Comparison of ENCODE assay signal across 10 cellular contexts in genomic region chr10:87867453-87867852, GRCh38. TPM values are rescaled to one million over a fixed set of nuclear protein-coding genes. Genes with fewer than 3 reads are reported as not detected.
DNase-seq lines count a peak whose midpoint lies in the region; ATAC-seq and TF ChIP-seq lines count a peak whose summit lies in the region.
"Had no signal": no experiment of that assay in that cellular context is flagged by ENCODE, and none has a peak within 500 bp of the region (broad histone marks: within the 10 kb centered on the region; RNA-seq: fewer than 3 reads in every experiment).

No MANE protein-coding gene starts in this region.

- CTCF ChIA-PET in activated CD8-positive, alpha-beta memory T cell treated with anti-CD3 and anti-CD28 coated beads, Interleukin-2, amount 10 ng/mL, durations not matched to agents 7 days and 5 days (lab: Charles Lee), result no interaction called here

- H3K9me3 Mint-ChIP-seq in activated CD8-positive, alpha-beta memory T cell treated with anti-CD3 and anti-CD28 coated beads, Interleukin-2, amount 10 ng/mL, durations not matched to agents 7 days and 5 days (ENCODE audit: low read depth), result no peaks in the 10 kb centered on the region

- DNase-seq in activated CD8-positive, alpha-beta memory T cell treated with anti-CD3 and anti-CD28 coated beads, Interleukin-2, amount 10 ng/mL, durations not matched to agents 7 days and 5 days, result no peak
- no peak for DNase-seq in activated CD8-positive, alpha-beta memory T cell treated with anti-CD3 and anti-CD28 coated beads, Interleukin-2, amount 50 U/mL, for 4 hours
- no peak for DNase-seq in adipocyte (ENCODE audit: low read depth)
- no peak for DNase-seq in left lung
- no peak for DNase-seq in thoracic aorta (ENCODE audit: low spot score)
- DNase-seq in NCI-H2029 treated with DMSO at 0.1 percent for 48 hours (lab: John Stamatoyannopoulos, UW), result no peak
- DNase-seq in activated CD4-positive, alpha-beta T cell treated with anti-CD3 and anti-CD28 coated beads, Interleukin-2, amount 50 U/mL, for 4 hours, result no peak
- DNase-seq: kidney glomerular epithelial cell had no signal

- peak overlapping the region; percentile 98 for H3K4me3 ChIP-seq in adipocyte (ENCODE audit: low read length)
- H3K4me3 ChIP-seq in left lung, result peak overlapping the region; percentile 76 to 81
- H3K4me3 ChIP-seq in thoracic aorta, result peak overlapping the region; percentile 94

- no peaks in the 10 kb centered on the region for H3K9me3 ChIP-seq in adipocyte (ENCODE audit: control insufficient read depth, low read length)
- H3K9me3 ChIP-seq in left lung, result no peaks in the 10 kb centered on the region
- H3K9me3 ChIP-seq in thoracic aorta, result no peaks in the 10 kb centered on the region

- H3K4me1 ChIP-seq in adipocyte (ENCODE audit: control insufficient read depth, insufficient read depth, low read length), result peaks cover 27% of the 10 kb centered on the region
- H3K4me1 ChIP-seq in left lung, result peaks cover 10 to 44% of the 10 kb centered on the region in 2 donors
- H3K4me1 ChIP-seq in thoracic aorta (ENCODE audit: control insufficient read depth in 1 of 2, low read depth in 2 of 2), result peaks cover 18 to 35% of the 10 kb centered on the region in 2 donors

- H3K27ac Mint-ChIP-seq in activated CD8-positive, alpha-beta memory T cell treated with anti-CD3 and anti-CD28 coated beads, Interleukin-2, amount 10 ng/mL, durations not matched to agents 7 days and 5 days, result no peak overlapping the region

- intact Hi-C loops in left lung (cut with DNase I), result loop anchor here in 1 of 2 donors (10.0 kb wide), 1 partner anchor 687 kb away; no protein-coding TSS in a partner anchor

- peak overlapping the region; percentile 95 for H3K9ac ChIP-seq in adipocyte (ENCODE audit: low read length)

- peak overlapping the region; percentile 97 to 99 for H3K27ac ChIP-seq in left lung
- H3K27ac ChIP-seq in thoracic aorta, result peak overlapping the region in 1 of 2 donors; percentile 99
- H3K27ac ChIP-seq: C4-2B had no signal

- peaks cover 36% of the 10 kb centered on the region for H3K4me1 Mint-ChIP-seq in activated CD8-positive, alpha-beta memory T cell treated with anti-CD3 and anti-CD28 coated beads, Interleukin-2, amount 10 ng/mL, durations not matched to agents 7 days and 5 days

- peak overlapping the region; percentile 92 for H3K4me3 Mint-ChIP-seq in activated CD8-positive, alpha-beta memory T cell treated with anti-CD3 and anti-CD28 coated beads, Interleukin-2, amount 10 ng/mL, durations not matched to agents 7 days and 5 days

- H3K36me3 ChIP-seq in adipocyte (ENCODE audit: control insufficient read depth, insufficient read depth, low read length, severe bottlenecking) (peaks cover 4% of the 10 kb centered on the region), left lung (no peaks in the 10 kb centered on the region), thoracic aorta (no peaks in the 10 kb centered on the region)

- no peak for TF ChIP-seq CTCF in left lung (IDR thresholded peaks at IDR 0.05)
- no peak for TF ChIP-seq CTCF in thoracic aorta (IDR thresholded peaks at IDR 0.05)

- no peaks in the 10 kb centered on the region for H3K27me3 Mint-ChIP-seq in activated CD8-positive, alpha-beta memory T cell treated with anti-CD3 and anti-CD28 coated beads, Interleukin-2, amount 10 ng/mL, durations not matched to agents 7 days and 5 days

- peaks cover 49% of the 10 kb centered on the region for H3K36me3 Mint-ChIP-seq in activated CD8-positive, alpha-beta memory T cell treated with anti-CD3 and anti-CD28 coated beads, Interleukin-2, amount 10 ng/mL, durations not matched to agents 7 days and 5 days

- H3K27me3 ChIP-seq in adipocyte (replicated peaks; ENCODE audit: control insufficient read depth, insufficient read depth, low read length) (no peaks in the 10 kb centered on the region), left lung (no peaks in the 10 kb centered on the region), thoracic aorta (replicated peaks; ENCODE audit: insufficient read depth) (no peaks in the 10 kb centered on the region)

- no peak for ATAC-seq in activated CD8-positive, alpha-beta memory T cell treated with anti-CD3 and anti-CD28 coated beads, Interleukin-2, amount 10 ng/mL, durations not matched to agents 7 days and 5 days
- ATAC-seq in left lung, result no peak
- ATAC-seq in thoracic aorta (ENCODE audit: insufficient number of reproducible peaks, low FRiP score, low read depth), result no peak
- no peak for ATAC-seq in GM19463 (IDR thresholded peaks at IDR 0.05; ENCODE audit: unreplicated experiment)

RNA-seq across cellular contexts. Expression of gene PTEN, which starts 4.0 kb away (rescaled TPM):
- 10 to 100 TPM; 73.7 to 90.4 TPM for total RNA-seq in activated CD8-positive, alpha-beta memory T cell treated with anti-CD3 and anti-CD28 coated beads, Interleukin-2, amount 10 ng/mL, durations not matched to agents 7 days and 5 days
- total RNA-seq in left lung (100 to 1,000 TPM in 1 of 2 donors, 10 to 100 TPM in 1; 97.1 to 118 TPM), thoracic aorta (100 to 1,000 TPM; 146 to 168 TPM)

RNA-seq across cellular contexts. Expression of gene KLLN, which starts 4.1 kb away (rescaled TPM):
- under 1 TPM; 0.67 to 0.84 TPM for total RNA-seq in activated CD8-positive, alpha-beta memory T cell treated with anti-CD3 and anti-CD28 coated beads, Interleukin-2, amount 10 ng/mL, durations not matched to agents 7 days and 5 days
- total RNA-seq in left lung (under 1 TPM; 0.58 to 0.65 TPM), thoracic aorta (under 1 TPM; 0.14 TPM)

RNA-seq across cellular contexts. Expression of gene ATAD1, which starts 49.4 kb away (rescaled TPM):
- 10 to 100 TPM; 44.4 to 50.4 TPM for total RNA-seq in activated CD8-positive, alpha-beta memory T cell treated with anti-CD3 and anti-CD28 coated beads, Interleukin-2, amount 10 ng/mL, durations not matched to agents 7 days and 5 days
- 10 to 100 TPM; 49.2 to 49.7 TPM for total RNA-seq in left lung
- total RNA-seq in thoracic aorta, result 10 to 100 TPM; 25.3 to 29.1 TPM
